ENCODE assay signal across 1 cellular context in the genomic region with DNA sequence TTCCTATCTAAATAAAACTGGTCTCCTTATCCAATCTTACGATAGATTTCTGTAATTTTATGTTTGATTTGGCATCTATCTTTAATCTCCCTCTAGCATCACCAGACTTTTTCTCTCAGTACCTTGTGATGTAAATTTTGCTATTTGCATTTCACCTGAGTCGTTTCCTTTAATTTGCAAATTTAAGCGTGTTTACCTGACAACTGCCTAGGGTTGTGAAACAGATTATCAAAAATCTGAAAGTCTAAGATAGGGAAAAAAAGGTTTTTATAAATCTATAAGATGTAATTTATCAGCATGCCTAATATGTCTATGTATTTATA.
TF ChIP-seq lines count a peak whose summit lies in the region.

No MANE protein-coding gene starts in this region.

TF ChIP-seq in H1, 55 proteins besides CTCF, POLR2A, EP300 and RAD21:
- no peak for TF ChIP-seq RNF2 (IDR thresholded peaks at IDR 0.05; ENCODE audit: borderline replicate concordance, low read depth, low read length, missing control alignments, poor library complexity, severe bottlenecking)
- no peak for TF ChIP-seq SP2 (IDR thresholded peaks at IDR 0.05; ENCODE audit: low read length)
- TF ChIP-seq SAP30 (IDR thresholded peaks at IDR 0.05; ENCODE audit: insufficient read depth, insufficient replicate concordance, low read length): no peak
- no peak for TF ChIP-seq EGR1 (IDR thresholded peaks at IDR 0.05; ENCODE audit: borderline replicate concordance, low read depth, low read length)
- TF ChIP-seq JUND (IDR thresholded peaks at IDR 0.05; ENCODE audit: low read length): no peak
- no peak for TF ChIP-seq CREB1 (IDR thresholded peaks at IDR 0.05)
- TF ChIP-seq, protein P1, sequence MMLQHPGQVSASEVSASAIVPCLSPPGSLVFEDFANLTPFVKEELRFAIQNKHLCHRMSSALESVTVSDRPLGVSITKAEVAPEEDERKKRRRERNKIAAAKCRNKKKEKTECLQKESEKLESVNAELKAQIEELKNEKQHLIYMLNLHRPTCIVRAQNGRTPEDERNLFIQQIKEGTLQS (IDR thresholded peaks at IDR 0.05; ENCODE audit: insufficient read depth, low read depth, low read length): no peak
- TF ChIP-seq FOSL1 (IDR thresholded peaks at IDR 0.05; ENCODE audit: insufficient read depth, low read depth, low read length): no peak
- TF ChIP-seq SIN3A (conservative IDR thresholded peaks at IDR 0.05 in 1 of 2, IDR thresholded peaks at IDR 0.05 in 1 of 2; ENCODE audit: low read depth in 1 of 2, low read length in 2 of 2): no peak
- no peak for TF ChIP-seq HDAC2 (IDR thresholded peaks at IDR 0.05; ENCODE audit: borderline replicate concordance in 1 of 2, low read depth in 2 of 2, low read length in 2 of 2)
- TF ChIP-seq MAFK (IDR thresholded peaks at IDR 0.05; ENCODE audit: low read depth, low read length): no peak
- no peak for TF ChIP-seq RXRA (IDR thresholded peaks at IDR 0.05; ENCODE audit: insufficient read depth, low read depth, low read length)
- peak; percentile 52; the same call in 1 of the 2 replicates for TF ChIP-seq SP1 (IDR thresholded peaks at IDR 0.05; ENCODE audit: low read depth, low read length)
- TF ChIP-seq, protein P2, sequence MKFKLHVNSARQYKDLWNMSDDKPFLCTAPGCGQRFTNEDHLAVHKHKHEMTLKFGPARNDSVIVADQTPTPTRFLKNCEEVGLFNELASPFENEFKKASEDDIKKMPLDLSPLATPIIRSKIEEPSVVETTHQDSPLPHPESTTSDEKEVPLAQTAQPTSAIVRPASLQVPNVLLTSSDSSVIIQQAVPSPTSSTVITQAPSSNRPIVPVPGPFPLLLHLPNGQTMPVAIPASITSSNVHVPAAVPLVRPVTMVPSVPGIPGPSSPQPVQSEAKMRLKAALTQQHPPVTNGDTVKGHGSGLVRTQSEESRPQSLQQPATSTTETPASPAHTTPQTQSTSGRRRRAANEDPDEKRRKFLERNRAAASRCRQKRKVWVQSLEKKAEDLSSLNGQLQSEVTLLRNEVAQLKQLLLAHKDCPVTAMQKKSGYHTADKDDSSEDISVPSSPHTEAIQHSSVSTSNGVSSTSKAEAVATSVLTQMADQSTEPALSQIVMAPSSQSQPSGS (IDR thresholded peaks at IDR 0.05; ENCODE audit: low read length): no peak
- no peak for TF ChIP-seq TAF1 (IDR thresholded peaks at IDR 0.05; ENCODE audit: low read depth, low read length)
- TF ChIP-seq TAF7 (optimal IDR thresholded peaks at IDR 0.05; ENCODE audit: borderline replicate concordance, low read depth, low read length): peak; percentile 2
- no peak for TF ChIP-seq TEAD4 (IDR thresholded peaks at IDR 0.05; ENCODE audit: low read depth, low read length)
- TF ChIP-seq POU5F1 (IDR thresholded peaks at IDR 0.05; ENCODE audit: low read depth, low read length): 0 out of 2 replicates have a peak, but pooled peaks have one; percentile 40
- TF ChIP-seq POLR2AphosphoS5 (IDR thresholded peaks at IDR 0.05; ENCODE audit: low read depth, low read length): no peak; the same call in 1 of the 2 replicates
- TF ChIP-seq ZNF274 (IDR thresholded peaks at IDR 0.05; ENCODE audit: borderline replicate concordance, extremely low read depth, low read length): no peak
- TF ChIP-seq NANOG (IDR thresholded peaks at IDR 0.05; ENCODE audit: insufficient read depth, low read depth, low read length, poor library complexity, severe bottlenecking): no peak
- no peak for TF ChIP-seq BCL11A (IDR thresholded peaks at IDR 0.05; ENCODE audit: low read depth in 2 of 2, low read length in 2 of 2)
- no peak for TF ChIP-seq BRCA1 (IDR thresholded peaks at IDR 0.05; ENCODE audit: low read depth, low read length)
- TF ChIP-seq CHD2 (IDR thresholded peaks at IDR 0.05; ENCODE audit: low read length): no peak
- TF ChIP-seq HDAC6 (IDR thresholded peaks at IDR 0.05; ENCODE audit: low read depth, low read length): no peak
- no peak for TF ChIP-seq KDM4A (IDR thresholded peaks at IDR 0.05; ENCODE audit: low read depth, low read length, severe bottlenecking)
- TF ChIP-seq CEBPB (IDR thresholded peaks at IDR 0.05; ENCODE audit: low read depth, low read length): peak; percentile 91
- no peak for TF ChIP-seq BACH1 (IDR thresholded peaks at IDR 0.05; ENCODE audit: low read length)
- no peak for TF ChIP-seq KDM1A (IDR thresholded peaks at IDR 0.05; ENCODE audit: borderline replicate concordance, low read length)
- TF ChIP-seq, protein P3, sequence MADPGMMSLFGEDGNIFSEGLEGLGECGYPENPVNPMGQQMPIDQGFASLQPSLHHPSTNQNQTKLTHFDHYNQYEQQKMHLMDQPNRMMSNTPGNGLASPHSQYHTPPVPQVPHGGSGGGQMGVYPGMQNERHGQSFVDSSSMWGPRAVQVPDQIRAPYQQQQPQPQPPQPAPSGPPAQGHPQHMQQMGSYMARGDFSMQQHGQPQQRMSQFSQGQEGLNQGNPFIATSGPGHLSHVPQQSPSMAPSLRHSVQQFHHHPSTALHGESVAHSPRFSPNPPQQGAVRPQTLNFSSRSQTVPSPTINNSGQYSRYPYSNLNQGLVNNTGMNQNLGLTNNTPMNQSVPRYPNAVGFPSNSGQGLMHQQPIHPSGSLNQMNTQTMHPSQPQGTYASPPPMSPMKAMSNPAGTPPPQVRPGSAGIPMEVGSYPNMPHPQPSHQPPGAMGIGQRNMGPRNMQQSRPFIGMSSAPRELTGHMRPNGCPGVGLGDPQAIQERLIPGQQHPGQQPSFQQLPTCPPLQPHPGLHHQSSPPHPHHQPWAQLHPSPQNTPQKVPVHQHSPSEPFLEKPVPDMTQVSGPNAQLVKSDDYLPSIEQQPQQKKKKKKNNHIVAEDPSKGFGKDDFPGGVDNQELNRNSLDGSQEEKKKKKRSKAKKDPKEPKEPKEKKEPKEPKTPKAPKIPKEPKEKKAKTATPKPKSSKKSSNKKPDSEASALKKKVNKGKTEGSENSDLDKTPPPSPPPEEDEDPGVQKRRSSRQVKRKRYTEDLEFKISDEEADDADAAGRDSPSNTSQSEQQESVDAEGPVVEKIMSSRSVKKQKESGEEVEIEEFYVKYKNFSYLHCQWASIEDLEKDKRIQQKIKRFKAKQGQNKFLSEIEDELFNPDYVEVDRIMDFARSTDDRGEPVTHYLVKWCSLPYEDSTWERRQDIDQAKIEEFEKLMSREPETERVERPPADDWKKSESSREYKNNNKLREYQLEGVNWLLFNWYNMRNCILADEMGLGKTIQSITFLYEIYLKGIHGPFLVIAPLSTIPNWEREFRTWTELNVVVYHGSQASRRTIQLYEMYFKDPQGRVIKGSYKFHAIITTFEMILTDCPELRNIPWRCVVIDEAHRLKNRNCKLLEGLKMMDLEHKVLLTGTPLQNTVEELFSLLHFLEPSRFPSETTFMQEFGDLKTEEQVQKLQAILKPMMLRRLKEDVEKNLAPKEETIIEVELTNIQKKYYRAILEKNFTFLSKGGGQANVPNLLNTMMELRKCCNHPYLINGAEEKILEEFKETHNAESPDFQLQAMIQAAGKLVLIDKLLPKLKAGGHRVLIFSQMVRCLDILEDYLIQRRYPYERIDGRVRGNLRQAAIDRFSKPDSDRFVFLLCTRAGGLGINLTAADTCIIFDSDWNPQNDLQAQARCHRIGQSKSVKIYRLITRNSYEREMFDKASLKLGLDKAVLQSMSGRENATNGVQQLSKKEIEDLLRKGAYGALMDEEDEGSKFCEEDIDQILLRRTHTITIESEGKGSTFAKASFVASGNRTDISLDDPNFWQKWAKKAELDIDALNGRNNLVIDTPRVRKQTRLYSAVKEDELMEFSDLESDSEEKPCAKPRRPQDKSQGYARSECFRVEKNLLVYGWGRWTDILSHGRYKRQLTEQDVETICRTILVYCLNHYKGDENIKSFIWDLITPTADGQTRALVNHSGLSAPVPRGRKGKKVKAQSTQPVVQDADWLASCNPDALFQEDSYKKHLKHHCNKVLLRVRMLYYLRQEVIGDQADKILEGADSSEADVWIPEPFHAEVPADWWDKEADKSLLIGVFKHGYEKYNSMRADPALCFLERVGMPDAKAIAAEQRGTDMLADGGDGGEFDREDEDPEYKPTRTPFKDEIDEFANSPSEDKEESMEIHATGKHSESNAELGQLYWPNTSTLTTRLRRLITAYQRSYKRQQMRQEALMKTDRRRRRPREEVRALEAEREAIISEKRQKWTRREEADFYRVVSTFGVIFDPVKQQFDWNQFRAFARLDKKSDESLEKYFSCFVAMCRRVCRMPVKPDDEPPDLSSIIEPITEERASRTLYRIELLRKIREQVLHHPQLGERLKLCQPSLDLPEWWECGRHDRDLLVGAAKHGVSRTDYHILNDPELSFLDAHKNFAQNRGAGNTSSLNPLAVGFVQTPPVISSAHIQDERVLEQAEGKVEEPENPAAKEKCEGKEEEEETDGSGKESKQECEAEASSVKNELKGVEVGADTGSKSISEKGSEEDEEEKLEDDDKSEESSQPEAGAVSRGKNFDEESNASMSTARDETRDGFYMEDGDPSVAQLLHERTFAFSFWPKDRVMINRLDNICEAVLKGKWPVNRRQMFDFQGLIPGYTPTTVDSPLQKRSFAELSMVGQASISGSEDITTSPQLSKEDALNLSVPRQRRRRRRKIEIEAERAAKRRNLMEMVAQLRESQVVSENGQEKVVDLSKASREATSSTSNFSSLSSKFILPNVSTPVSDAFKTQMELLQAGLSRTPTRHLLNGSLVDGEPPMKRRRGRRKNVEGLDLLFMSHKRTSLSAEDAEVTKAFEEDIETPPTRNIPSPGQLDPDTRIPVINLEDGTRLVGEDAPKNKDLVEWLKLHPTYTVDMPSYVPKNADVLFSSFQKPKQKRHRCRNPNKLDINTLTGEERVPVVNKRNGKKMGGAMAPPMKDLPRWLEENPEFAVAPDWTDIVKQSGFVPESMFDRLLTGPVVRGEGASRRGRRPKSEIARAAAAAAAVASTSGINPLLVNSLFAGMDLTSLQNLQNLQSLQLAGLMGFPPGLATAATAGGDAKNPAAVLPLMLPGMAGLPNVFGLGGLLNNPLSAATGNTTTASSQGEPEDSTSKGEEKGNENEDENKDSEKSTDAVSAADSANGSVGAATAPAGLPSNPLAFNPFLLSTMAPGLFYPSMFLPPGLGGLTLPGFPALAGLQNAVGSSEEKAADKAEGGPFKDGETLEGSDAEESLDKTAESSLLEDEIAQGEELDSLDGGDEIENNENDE (IDR thresholded peaks at IDR 0.05; ENCODE audit: insufficient replicate concordance, low read length): peak; percentile 19
